ENCODE assay signal across 21 cellular contexts in the genomic region with DNA sequence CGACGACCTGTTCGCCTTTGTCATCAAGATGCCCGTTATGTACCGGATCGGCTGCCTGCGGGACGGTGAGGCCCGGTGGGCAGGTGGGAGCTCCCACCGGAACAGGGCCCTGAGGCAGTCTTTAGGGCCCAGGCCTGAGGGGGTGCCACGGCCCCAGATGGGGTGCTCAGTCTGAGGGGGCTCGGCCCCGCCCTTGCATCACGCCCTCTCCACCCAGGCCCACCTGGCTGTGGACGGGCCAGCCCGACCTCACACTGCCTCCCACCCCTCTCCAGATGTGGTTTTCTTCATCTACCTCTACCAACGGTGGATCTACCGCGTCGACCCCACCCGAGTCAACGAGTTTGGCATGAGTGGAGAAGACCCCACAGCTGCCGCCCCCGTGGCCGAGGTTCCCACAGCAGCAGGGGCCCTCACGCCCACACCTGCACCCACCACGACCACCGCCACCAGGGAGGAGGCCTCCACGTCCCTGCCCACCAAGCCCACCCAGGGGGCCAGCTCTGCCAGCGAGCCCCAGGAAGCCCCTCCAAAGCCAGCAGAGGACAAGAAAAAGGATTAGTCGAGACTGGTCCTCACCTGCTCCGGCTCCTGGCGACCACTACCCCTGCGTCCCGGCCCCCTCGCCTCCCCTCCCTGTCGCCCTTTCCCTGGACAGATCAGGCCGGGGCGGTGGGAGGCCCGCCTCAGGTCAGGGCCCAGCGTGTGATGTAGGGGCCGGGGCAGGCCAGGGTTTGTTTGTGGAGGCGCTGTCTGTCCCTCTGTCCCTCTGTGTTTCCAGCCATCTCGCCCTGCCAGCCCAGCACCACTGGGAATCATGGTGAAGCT. TPM values are rescaled to one million over a fixed set of nuclear protein-coding genes. Genes with fewer than 3 reads are reported as not detected.
DNase-seq lines count a peak whose midpoint lies in the region; ATAC-seq, FAIRE-seq and TF ChIP-seq lines count a peak whose summit lies in the region.
"Had no signal": no experiment of that assay in that cellular context is flagged by ENCODE, and none has a peak within 500 bp of the region (broad histone marks: within the 10 kb centered on the region; RNA-seq: fewer than 3 reads in every experiment).

No MANE protein-coding gene starts in this region.

- ATAC-seq in stimulated activated memory B cell treated with anti-CD40 and anti-IgM and Interleukin-4, amounts not matched to agents 10 μg/mL and 1 μg/mL and 100 μg/mL, for 72 hours, result peak; percentile 37
- ATAC-seq in HG03342 (IDR thresholded peaks at IDR 0.05; ENCODE audit: unreplicated experiment), result no peak
- ATAC-seq: CD8-positive, alpha-beta T cell; HCT116 had no signal

- H3K9me3 ChIP-seq in Caco-2, result no peaks in the 10 kb centered on the region
- H3K9me3 ChIP-seq in HEK293 (ENCODE audit: control insufficient read depth, insufficient read depth, low read depth, low read length), result no peaks in the 10 kb centered on the region
- no peaks in the 10 kb centered on the region for H3K9me3 ChIP-seq in H1 (ENCODE audit: insufficient read depth in 2 of 2, low read depth in 1 of 2, low read length in 1 of 2)
- H3K9me3 ChIP-seq: BE2C had no signal

- H4K5ac ChIP-seq in H1 (ENCODE audit: insufficient read length, low read depth, low read length), result no peak overlapping the region

- no peak overlapping the region for H3K9ac ChIP-seq in H1 (replicated peaks in 1 of 4; ENCODE audit: extremely low read depth in 1 of 4, low read depth in 3 of 4, low read length in 3 of 4)
- H3K9ac ChIP-seq: KMS-11 had no signal

- peaks cover 2 to 4% of the 10 kb centered on the region in 2 experiments for H4K20me1 ChIP-seq in H1 (replicated peaks in 1 of 2; ENCODE audit: control insufficient read depth in 1 of 2, insufficient read depth in 2 of 2, low read length in 2 of 2)

- H3K18ac ChIP-seq in H1 (ENCODE audit: extremely low read depth, low read length), result no peak overlapping the region

- H3K56ac ChIP-seq in H1 (replicated peaks; ENCODE audit: insufficient read length, low read depth, low read length), result no peak overlapping the region

- FAIRE-seq in H1 (lab: Jason Lieb, UNC), result no peak
- FAIRE-seq: A204.1, G401.6, GM12891 had no signal

- CTCF ChIA-PET in Caco-2 (lab: Charles Lee) (interaction anchor here (0.6 to 0.7 kb wide), 2 partner anchors 16 to 67 kb away, joined by 3 read pairs; no protein-coding TSS in a partner anchor), HEK293 (lab: Yijun Ruan, JAX) (no interaction called here), H1 (lab: Charles Lee; ENCODE audit: partially characterized antibody) (interaction anchor here (1.0 to 4.6 kb wide), 2 partner anchors 36 to 66 kb away, joined by 5 to 34 read pairs; no protein-coding TSS in a partner anchor)

- no peak overlapping the region for H3K4me3 Mint-ChIP-seq in Caco-2 (ENCODE audit: unreplicated experiment)
- no peak overlapping the region for H3K4me3 Mint-ChIP-seq in stimulated activated memory B cell treated with anti-CD40 and anti-IgM and Interleukin-4, amounts not matched to agents 10 μg/mL and 1 μg/mL and 100 μg/mL, for 72 hours
- H3K4me3 Mint-ChIP-seq: CD8-positive, alpha-beta T cell; IgD-negative memory B cell had no signal

- no peaks in the 10 kb centered on the region; the same call in 1 of the 2 replicates for H3K36me3 ChIP-seq in Caco-2 (ENCODE audit: control insufficient read depth, insufficient read depth, low read length)
- peaks cover 3 to 55% of the 10 kb centered on the region in 2 experiments; a peak in 2 of 3 replicates for H3K36me3 ChIP-seq in HEK293 (ENCODE audit: control insufficient read depth in 2 of 2, insufficient read depth in 1 of 2, low read length in 2 of 2)
- H3K36me3 ChIP-seq in H1 (ENCODE audit: control insufficient read depth in 2 of 4, insufficient read depth in 4 of 4, low read length in 3 of 4), result peaks cover 0 to 26% (median 3%) of the 10 kb centered on the region in 4 experiments; a peak in 5 of 8 replicates

- H3K4me1 ChIP-seq in Caco-2 (no peaks in the 10 kb centered on the region), HEK293 (ENCODE audit: control insufficient read depth, insufficient read depth, low read length) (no peaks in the 10 kb centered on the region), H1 (replicated peaks in 1 of 4; ENCODE audit: control insufficient read depth in 3 of 4, insufficient read depth in 4 of 4, low read length in 3 of 4) (no peaks in the 10 kb centered on the region)
- H3K4me1 ChIP-seq: BE2C had no signal

- H3K23ac ChIP-seq in H1 (ENCODE audit: insufficient read length), result no peak overlapping the region

- H2BK5ac ChIP-seq in H1 (ENCODE audit: low read depth, low read length), result no peak overlapping the region

- TF ChIP-seq RAD21 in H1 (IDR thresholded peaks at IDR 0.05 in 1 of 2, conservative IDR thresholded peaks at IDR 0.05 in 1 of 2; ENCODE audit: low read depth in 2 of 2, low read length in 2 of 2), result no peak

- no peak overlapping the region for H2BK120ac ChIP-seq in H1 (replicated peaks; ENCODE audit: low read depth, low read length)

- H2BK15ac ChIP-seq in H1 (ENCODE audit: low read length), result no peak overlapping the region

- no peak for TF ChIP-seq EP300 in H1 (IDR thresholded peaks at IDR 0.05; ENCODE audit: borderline replicate concordance in 1 of 2, low read depth in 2 of 2, low read length in 2 of 2)

- no peaks in the 10 kb centered on the region for H3K23me2 ChIP-seq in H1 (ENCODE audit: low read depth, low read length)

- H3K27ac ChIP-seq in HEK293 (ENCODE audit: extremely low read depth, low read depth, low read length) (no peak overlapping the region), H1 (ENCODE audit: low read depth, low read length) (no peak overlapping the region)
- H3K27ac ChIP-seq: C4-2B, KMS-11 had no signal

- POLR2A ChIA-PET in Caco-2 (lab: Charles Lee) (no interaction called here), HEK293 (lab: Yijun Ruan, JAX) (no interaction called here), H1 (lab: Charles Lee; ENCODE audit: partially characterized antibody) (interaction anchor here (0.6 to 1.8 kb wide), 4 partner anchors 9 to 88 kb away, joined by 3 to 5 read pairs (median 4); partner anchors contain the start of gene CLASRP)

- intact Hi-C loops in Caco-2 (cut with micrococcal nuclease; ENCODE audit: unreplicated experiment), result no loop called here

- H3K9me3 Mint-ChIP-seq in Caco-2 (ENCODE audit: unreplicated experiment), result no peaks in the 10 kb centered on the region
- H3K9me3 Mint-ChIP-seq in stimulated activated memory B cell treated with anti-CD40 and anti-IgM and Interleukin-4, amounts not matched to agents 10 μg/mL and 1 μg/mL and 100 μg/mL, for 72 hours, result no peaks in the 10 kb centered on the region
- H3K9me3 Mint-ChIP-seq: CD8-positive, alpha-beta T cell; IgD-negative memory B cell had no signal

- H3K4me3 ChIP-seq in Caco-2 (ENCODE audit: low read depth, low read length) (no peak overlapping the region), HEK293 (ENCODE audit: low read depth, low read length) (no peak overlapping the region), H1 (ENCODE audit: extremely low read depth in 1 of 4, insufficient read depth in 2 of 4, low read depth in 3 of 4, low read length in 4 of 4) (no peak overlapping the region)

- whole genome bisulfite sequencing in H1 (ENCODE audit: extremely low coverage in 1 of 2, insufficient coverage in 1 of 2, insufficient read length in 1 of 2, insufficient replicate concordance in 2 of 2, low coverage in 1 of 2, low lambda C conversion rate in 2 of 2, missing lambda C conversion rate in 1 of 2), 2 experiments, result 93% methylated on average over 31 of the region's 44 CpGs; no CpG with 5 or more reads in 1 of the 2 experiments

- H3K4ac ChIP-seq in H1 (replicated peaks; ENCODE audit: insufficient read length, low read depth, low read length), result no peak overlapping the region

- DNase-seq in Caco-2 (no peak), H1 (ENCODE audit: low read depth in 1 of 2, low spot score in 2 of 2) (no peak), D341Med (ENCODE audit: low spot score) (no peak), kidney tubule cell (ENCODE audit: low spot score) (no peak)
- DNase-seq: BE2C; CD8-positive, alpha-beta T cell; COR-L47; DMS 273 treated with DMSO at 0.1 percent for 48 hours; DMS79; GOT3 had no signal

- peaks cover 23% of the 10 kb centered on the region for H3K36me3 Mint-ChIP-seq in Caco-2 (ENCODE audit: insufficient read depth, unreplicated experiment)
- H3K36me3 Mint-ChIP-seq in stimulated activated memory B cell treated with anti-CD40 and anti-IgM and Interleukin-4, amounts not matched to agents 10 μg/mL and 1 μg/mL and 100 μg/mL, for 72 hours, result peaks cover 39% of the 10 kb centered on the region

- no peaks in the 10 kb centered on the region for H3K4me1 Mint-ChIP-seq in Caco-2 (ENCODE audit: low read depth, unreplicated experiment)
- peaks cover 26% of the 10 kb centered on the region for H3K4me1 Mint-ChIP-seq in stimulated activated memory B cell treated with anti-CD40 and anti-IgM and Interleukin-4, amounts not matched to agents 10 μg/mL and 1 μg/mL and 100 μg/mL, for 72 hours

- no peak overlapping the region for H2AK5ac ChIP-seq in H1 (ENCODE audit: low read depth, low read length)

- H2AFZ ChIP-seq in H1 (ENCODE audit: low read length), result no peak overlapping the region

- H3K27me3 Mint-ChIP-seq in Caco-2 (ENCODE audit: insufficient read depth, unreplicated experiment), result no peaks in the 10 kb centered on the region
- no peaks in the 10 kb centered on the region for H3K27me3 Mint-ChIP-seq in stimulated activated memory B cell treated with anti-CD40 and anti-IgM and Interleukin-4, amounts not matched to agents 10 μg/mL and 1 μg/mL and 100 μg/mL, for 72 hours
- H3K27me3 Mint-ChIP-seq: IgD-negative memory B cell had no signal

- no peak overlapping the region for H3K14ac ChIP-seq in H1 (ENCODE audit: insufficient read length)

- H2BK12ac ChIP-seq in H1 (ENCODE audit: low read depth, low read length), result no peak overlapping the region

- no peak overlapping the region for H4K91ac ChIP-seq in H1 (replicated peaks; ENCODE audit: insufficient read length, low read length)

- no peak overlapping the region for H3K27ac Mint-ChIP-seq in Caco-2 (ENCODE audit: unreplicated experiment)
- no peak overlapping the region for H3K27ac Mint-ChIP-seq in stimulated activated memory B cell treated with anti-CD40 and anti-IgM and Interleukin-4, amounts not matched to agents 10 μg/mL and 1 μg/mL and 100 μg/mL, for 72 hours
- H3K27ac Mint-ChIP-seq: IgD-negative memory B cell had no signal

- no peak overlapping the region for H3K4me2 ChIP-seq in H1 (ENCODE audit: insufficient read depth in 1 of 2, low read depth in 2 of 2, low read length in 2 of 2)
- H3K4me2 ChIP-seq: KMS-11 had no signal

- H4K8ac ChIP-seq in H1 (ENCODE audit: extremely low read depth, insufficient read depth, low read length), result peak overlapping the region; percentile 25; the same call in 1 of the 2 replicates

- TSS peak; percentile 51 for BruUV-seq in Caco-2 (replicated peaks; lab: Mats Ljungman, UMichigan)

- no peaks in the 10 kb centered on the region for H3K79me2 ChIP-seq in H1 (ENCODE audit: control insufficient read depth in 1 of 2, insufficient read depth in 2 of 2, low read length in 2 of 2)

- no peak for TF ChIP-seq POLR2A in H1 (IDR thresholded peaks at IDR 0.05; ENCODE audit: control extremely low read depth in 1 of 2, low read depth in 2 of 2, low read length in 2 of 2)

- TF ChIP-seq CTCF in Caco-2 (IDR thresholded peaks at IDR 0.05; ENCODE audit: insufficient read depth in 1 of 2, low read depth in 1 of 2, low read length in 1 of 2, severe bottlenecking in 1 of 2, unreplicated experiment in 1 of 2) (no peak), HEK293 (tag by site-specific recombination; IDR thresholded peaks at IDR 0.05) (no peak), H1 (IDR thresholded peaks at IDR 0.05; ENCODE audit: control extremely low read depth in 1 of 3, insufficient read depth in 1 of 3, low read depth in 1 of 3, low read length in 3 of 3) (no peak)

- no peaks in the 10 kb centered on the region for H3K27me3 ChIP-seq in Caco-2 (replicated peaks; ENCODE audit: control insufficient read depth, insufficient read depth, low read length)
- H3K27me3 ChIP-seq in H1 (replicated peaks in 1 of 4; ENCODE audit: control insufficient read depth in 3 of 4, extremely low read depth in 1 of 4, insufficient read depth in 3 of 4, low read length in 3 of 4), result no peaks in the 10 kb centered on the region
- H3K27me3 ChIP-seq: BE2C had no signal

- H3K79me1 ChIP-seq in H1 (ENCODE audit: low read depth, low read length), result no peaks in the 10 kb centered on the region; the same call in 1 of the 2 replicates

- no peak overlapping the region for H2BK20ac ChIP-seq in H1 (ENCODE audit: low read length)

RNA-seq across cellular contexts. Expression of gene RELB, which starts 8.7 kb away (rescaled TPM):
- 6.3 and 10.2 TPM in 2 replicates for total RNA-seq in Caco-2 (2022)
- 12.5 and 13.1 TPM in 2 replicates for total RNA-seq in H1 (2021; fragmentation: NEBNext Ultra II Directional; extraction: Animal tissue kit (Norgen Biotek cat#: 25700))
- polyA plus RNA-seq in H1 (2011; rRNA removed), result 10.0 and 12.6 TPM in 2 replicates
- 9.7 TPM for polyA plus RNA-seq in H1 (2011; cell fraction: cytosol; rRNA removed)
- polyA plus RNA-seq in H1 (2011; cell fraction: nucleus; rRNA removed), result 13.6 TPM
- polyA plus RNA-seq in H1 (2012, experiment 1 of 2), result 8.9 to 13.6 TPM (median 12.7 TPM) in 4 replicates
- polyA plus RNA-seq in H1 (2012, experiment 2 of 2), result 10.1 TPM
- polyA plus RNA-seq in H1 (2013, experiment 1 of 2), result 7.2 TPM
- polyA plus RNA-seq in H1 (2013, experiment 2 of 2), result 6.2 TPM
- 3.8 and 6.1 TPM in 2 replicates for polyA minus RNA-seq in H1 (2011; rRNA and poly(A)+ RNA removed)
- polyA minus RNA-seq in H1 (2011; cell fraction: cytosol; rRNA and poly(A)+ RNA removed), result 9.6 TPM
- 5.9 TPM for polyA minus RNA-seq in H1 (2011; cell fraction: nucleus; rRNA and poly(A)+ RNA removed)

RNA-seq across cellular contexts. Expression of gene CLPTM1, which starts 37.4 kb away (rescaled TPM):
- 144 and 159 TPM in 2 replicates for total RNA-seq in Caco-2 (2022)
- 84.8 and 95.8 TPM in 2 replicates for total RNA-seq in H1 (2021; fragmentation: NEBNext Ultra II Directional; extraction: Animal tissue kit (Norgen Biotek cat#: 25700))
- polyA plus RNA-seq in H1 (2011; rRNA removed), result 108 and 140 TPM in 2 replicates
- 52.8 TPM for polyA plus RNA-seq in H1 (2011; cell fraction: cytosol; rRNA removed)
- 188 TPM for polyA plus RNA-seq in H1 (2011; cell fraction: nucleus; rRNA removed)
- 59.2 to 83.8 TPM (median 78.3 TPM) in 4 replicates for polyA plus RNA-seq in H1 (2012, experiment 1 of 2)
- 79.9 TPM for polyA plus RNA-seq in H1 (2012, experiment 2 of 2)
- polyA plus RNA-seq in H1 (2013, experiment 1 of 2), result 131 TPM
- polyA plus RNA-seq in H1 (2013, experiment 2 of 2), result 127 TPM
- polyA minus RNA-seq in H1 (2011; rRNA and poly(A)+ RNA removed), result 81.2 and 108 TPM in 2 replicates
- 49.5 TPM for polyA minus RNA-seq in H1 (2011; cell fraction: cytosol; rRNA and poly(A)+ RNA removed)
- polyA minus RNA-seq in H1 (2011; cell fraction: nucleus; rRNA and poly(A)+ RNA removed), result 46.5 TPM

RNA-seq across cellular contexts. Expression of gene CLASRP, which starts 46.3 kb away (rescaled TPM):
- total RNA-seq in Caco-2 (2022), result 104 and 111 TPM in 2 replicates
- total RNA-seq in H1 (2021; fragmentation: NEBNext Ultra II Directional; extraction: Animal tissue kit (Norgen Biotek cat#: 25700)), result 63.4 and 71.7 TPM in 2 replicates
- 22.3 and 25.8 TPM in 2 replicates for polyA plus RNA-seq in H1 (2011; rRNA removed)
- polyA plus RNA-seq in H1 (2011; cell fraction: cytosol; rRNA removed), result 30.1 TPM
- 143 TPM for polyA plus RNA-seq in H1 (2011; cell fraction: nucleus; rRNA removed)
- polyA plus RNA-seq in H1 (2012, experiment 1 of 2), result 60.4 to 106 TPM (median 89.9 TPM) in 4 replicates
- polyA plus RNA-seq in H1 (2012, experiment 2 of 2), result 21.3 TPM
- polyA plus RNA-seq in H1 (2013, experiment 1 of 2), result 35.8 TPM
- 31.6 TPM for polyA plus RNA-seq in H1 (2013, experiment 2 of 2)
- polyA minus RNA-seq in H1 (2011; rRNA and poly(A)+ RNA removed), result 16.3 and 26.5 TPM in 2 replicates
- polyA minus RNA-seq in H1 (2011; cell fraction: cytosol; rRNA and poly(A)+ RNA removed), result 14.7 TPM
- 41.7 TPM for polyA minus RNA-seq in H1 (2011; cell fraction: nucleus; rRNA and poly(A)+ RNA removed)

RNA-seq across cellular contexts. Expression of gene APOC2, which starts 46.7 kb away (rescaled TPM):
- total RNA-seq in Caco-2 (2022), result not detected in 2 replicates
- not detected in 2 replicates for total RNA-seq in H1 (2021; fragmentation: NEBNext Ultra II Directional; extraction: Animal tissue kit (Norgen Biotek cat#: 25700))
- polyA plus RNA-seq in H1 (2011; rRNA removed), result not detected in 2 replicates
- not detected for polyA plus RNA-seq in H1 (2011; cell fraction: cytosol; rRNA removed)
- polyA plus RNA-seq in H1 (2011; cell fraction: nucleus; rRNA removed), result not detected
- polyA plus RNA-seq in H1 (2012, experiment 1 of 2), result not detected in 4 replicates
- polyA plus RNA-seq in H1 (2012, experiment 2 of 2), result not detected
- polyA plus RNA-seq in H1 (2013, experiment 1 of 2), result not detected
- not detected for polyA plus RNA-seq in H1 (2013, experiment 2 of 2)
- polyA minus RNA-seq in H1 (2011; rRNA and poly(A)+ RNA removed), result not detected in 2 replicates
- not detected for polyA minus RNA-seq in H1 (2011; cell fraction: cytosol; rRNA and poly(A)+ RNA removed)
- not detected for polyA minus RNA-seq in H1 (2011; cell fraction: nucleus; rRNA and poly(A)+ RNA removed)
- total RNA-seq: CD8-positive, alpha-beta T cell had no signal
- polyA plus RNA-seq: AG04450, IgD-negative memory B cell had no signal

RNA-seq across cellular contexts. Expression of gene APOC4, which starts 50.5 kb away (rescaled TPM):
- total RNA-seq in Caco-2 (2022), result not detected in 2 replicates
- total RNA-seq in H1 (2021; fragmentation: NEBNext Ultra II Directional; extraction: Animal tissue kit (Norgen Biotek cat#: 25700)), result not detected in 2 replicates
- not detected in 2 replicates for polyA plus RNA-seq in H1 (2011; rRNA removed)
- not detected for polyA plus RNA-seq in H1 (2011; cell fraction: cytosol; rRNA removed)
- polyA plus RNA-seq in H1 (2011; cell fraction: nucleus; rRNA removed), result not detected
- polyA plus RNA-seq in H1 (2012, experiment 1 of 2), result not detected in 4 replicates
- polyA plus RNA-seq in H1 (2012, experiment 2 of 2), result not detected
- polyA plus RNA-seq in H1 (2013, experiment 1 of 2), result not detected
- polyA plus RNA-seq in H1 (2013, experiment 2 of 2), result not detected
- polyA minus RNA-seq in H1 (2011; rRNA and poly(A)+ RNA removed), result not detected in 2 replicates
- polyA minus RNA-seq in H1 (2011; cell fraction: cytosol; rRNA and poly(A)+ RNA removed), result not detected
- polyA minus RNA-seq in H1 (2011; cell fraction: nucleus; rRNA and poly(A)+ RNA removed), result not detected
- total RNA-seq: CD8-positive, alpha-beta T cell had no signal
- polyA plus RNA-seq: AG04450, IgD-negative memory B cell had no signal
